8 cellular contexts compared by ENCODE assay signal in genomic region chr3:183446838-183447205, GRCh38. TPM values are rescaled to one million over a fixed set of nuclear protein-coding genes. Genes with fewer than 3 reads are reported as not detected.
DNase-seq lines count a peak whose midpoint lies in the region; ATAC-seq and TF ChIP-seq lines count a peak whose summit lies in the region.

No MANE protein-coding gene starts in this region.

- TF ChIP-seq CTCF in heart left ventricle (IDR thresholded peaks at IDR 0.05) (no peak), brain microvascular endothelial cell (IDR thresholded peaks at IDR 0.05; ENCODE audit: low read depth, low read length, missing control alignments) (no peak)

- no peak overlapping the region for H3K4ac ChIP-seq in mesendoderm (ENCODE audit: low read depth, low read length)

- H3K36me3 ChIP-seq in heart left ventricle, result peaks cover 0 to 3% (median 0%) of the 10 kb centered on the region in 9 donors
- H3K36me3 ChIP-seq in brain microvascular endothelial cell (replicated peaks), result no peaks in the 10 kb centered on the region
- no peaks in the 10 kb centered on the region for H3K36me3 ChIP-seq in mesendoderm (ENCODE audit: control insufficient read depth, insufficient read depth, low read length)
- H3K36me3 ChIP-seq in urinary bladder (ENCODE audit: insufficient read depth), result no peaks in the 10 kb centered on the region

- peak overlapping the region; percentile 75 for H3K9ac ChIP-seq in mesendoderm (ENCODE audit: low read length)

- H3K56ac ChIP-seq in mesendoderm (ENCODE audit: low read length), result peak overlapping the region; percentile 90

- 94 to 99% (median 97%) methylated on average over 2 of the region's 2 CpGs for WGBS in heart left ventricle, 4 donors
- WGBS in mesendoderm (ENCODE audit: extremely low coverage, insufficient coverage, low lambda C conversion rate), result 100% methylated on average over 2 of the region's 2 CpGs
- 98% methylated on average over 2 of the region's 2 CpGs for WGBS in urinary bladder

- peaks cover 0 to 26% (median 8%) of the 10 kb centered on the region in 12 donors for H3K9me3 ChIP-seq in heart left ventricle

- H2BK120ac ChIP-seq in mesendoderm (ENCODE audit: low read depth, low read length), result no peak overlapping the region

- H4K5ac ChIP-seq in mesendoderm (ENCODE audit: low read length), result no peak overlapping the region

- peak overlapping the region; percentile 61 to 88 (median 78) for H3K4me3 ChIP-seq in heart left ventricle
- H3K4me3 ChIP-seq in brain microvascular endothelial cell (ENCODE audit: low read depth, low read length), result peak overlapping the region; percentile 98
- H3K4me3 ChIP-seq in mesendoderm (ENCODE audit: low read length), result no peak overlapping the region
- H3K4me3 ChIP-seq in urinary bladder (ENCODE audit: low read depth, low read length), result peak overlapping the region; percentile 69

- no peak for TF ChIP-seq POLR2A in heart left ventricle (IDR thresholded peaks at IDR 0.05)

- H2AK5ac ChIP-seq in mesendoderm (ENCODE audit: low read length), result no peak overlapping the region

- H3K4me2 ChIP-seq in mesendoderm (ENCODE audit: low read length), result peak overlapping the region; percentile 39

- H3K27me3 ChIP-seq in heart left ventricle (no peaks in the 10 kb centered on the region), brain microvascular endothelial cell (replicated peaks) (no peaks in the 10 kb centered on the region), mesendoderm (ENCODE audit: insufficient read depth, low read length, poor library complexity) (no peaks in the 10 kb centered on the region)

- no peak overlapping the region for H2BK5ac ChIP-seq in mesendoderm (ENCODE audit: low read length)

- H3K23ac ChIP-seq in mesendoderm (ENCODE audit: low read length), result no peak overlapping the region

- in situ Hi-C loops in brain microvascular endothelial cell (cut with HindIII; ENCODE audit: low pct_ligation_motif_present, low sequenced_read_pairs), result no loop called here

- no peak for ATAC-seq in heart left ventricle
- ATAC-seq in Right ventricle myocardium inferior, result no peak

- peaks cover 6% of the 10 kb centered on the region for H3K79me1 ChIP-seq in mesendoderm (ENCODE audit: low read length)

- peaks cover 10% of the 10 kb centered on the region for H3K79me2 ChIP-seq in mesendoderm (ENCODE audit: control insufficient read depth, insufficient read depth, low read length)

- H2BK15ac ChIP-seq in mesendoderm (replicated peaks; ENCODE audit: low read depth), result no peak overlapping the region

- H3K4me1 ChIP-seq in heart left ventricle (peaks cover 4 to 30% (median 19%) of the 10 kb centered on the region in 12 donors), mesendoderm (ENCODE audit: control insufficient read depth, low read depth, low read length) (peaks cover 2% of the 10 kb centered on the region), urinary bladder (ENCODE audit: insufficient read depth) (no peaks in the 10 kb centered on the region)

- H3K27ac ChIP-seq in heart left ventricle, result peak overlapping the region in 10 of 12 donors; percentile 73 to 91 (median 82)
- no peak overlapping the region for H3K27ac ChIP-seq in brain microvascular endothelial cell
- H3K27ac ChIP-seq in mesendoderm (ENCODE audit: low read depth, low read length), result no peak overlapping the region
- H3K27ac ChIP-seq in urinary bladder (ENCODE audit: low read depth), result no peak overlapping the region

- no peak overlapping the region for H4K8ac ChIP-seq in mesendoderm (ENCODE audit: low read depth, low read length)

- intact Hi-C loops in heart left ventricle (cut with DNase I) (no loop called here), Right ventricle myocardium inferior (cut with DNase I) (no loop called here)

- H3K18ac ChIP-seq in mesendoderm (ENCODE audit: low read length), result no peak overlapping the region

- DNase-seq in heart left ventricle (no peak), Right ventricle myocardium inferior (ENCODE audit: missing footprints) (no peak), brain microvascular endothelial cell (no peak), mesendoderm (no peak), DMS114 treated with DMSO at 0.1 percent for 48 hours (lab: John Stamatoyannopoulos, UW; ENCODE audit: unreplicated experiment) (no peak), NCI-H1436 (lab: John Stamatoyannopoulos, UW) (no peak), A172 (ENCODE audit: low spot score) (no peak)

RNA-seq across cellular contexts. Expression of gene MCF2L2, which starts 18.4 kb away (rescaled TPM):
- total RNA-seq in heart left ventricle (1 to 10 TPM in 1 of 9 donors, under 1 TPM in 7, not detected in 1; 0.12 to 1.4 (median 0.23) TPM), Right ventricle myocardium inferior (0.22 TPM), urinary bladder (3.6 TPM)
- polyA plus RNA-seq in heart left ventricle (under 1 TPM; 0.12 to 0.46 TPM), urinary bladder (0.44 TPM)
- 1.6 TPM for polyA plus RNA-seq in mesendoderm (2013, experiment 1 of 2)
- 1.8 TPM for polyA plus RNA-seq in mesendoderm (2013, experiment 2 of 2)
- total RNA-seq in A172 (2014; rRNA removed; shearing (Covaris generic)), result 0.22 and 0.41 TPM in 2 replicates

Comparison
In these comparisons a context has a peak if more than half of its experiments do, and no peak if none do; other contexts are left out.
1. H3K27ac ChIP-seq: peak in heart left ventricle (10 of 12); none in brain microvascular endothelial cell (single experiment), mesendoderm (single experiment) and urinary bladder (single experiment).